ENCODE assay signal across 8 cellular contexts in the genomic region with DNA sequence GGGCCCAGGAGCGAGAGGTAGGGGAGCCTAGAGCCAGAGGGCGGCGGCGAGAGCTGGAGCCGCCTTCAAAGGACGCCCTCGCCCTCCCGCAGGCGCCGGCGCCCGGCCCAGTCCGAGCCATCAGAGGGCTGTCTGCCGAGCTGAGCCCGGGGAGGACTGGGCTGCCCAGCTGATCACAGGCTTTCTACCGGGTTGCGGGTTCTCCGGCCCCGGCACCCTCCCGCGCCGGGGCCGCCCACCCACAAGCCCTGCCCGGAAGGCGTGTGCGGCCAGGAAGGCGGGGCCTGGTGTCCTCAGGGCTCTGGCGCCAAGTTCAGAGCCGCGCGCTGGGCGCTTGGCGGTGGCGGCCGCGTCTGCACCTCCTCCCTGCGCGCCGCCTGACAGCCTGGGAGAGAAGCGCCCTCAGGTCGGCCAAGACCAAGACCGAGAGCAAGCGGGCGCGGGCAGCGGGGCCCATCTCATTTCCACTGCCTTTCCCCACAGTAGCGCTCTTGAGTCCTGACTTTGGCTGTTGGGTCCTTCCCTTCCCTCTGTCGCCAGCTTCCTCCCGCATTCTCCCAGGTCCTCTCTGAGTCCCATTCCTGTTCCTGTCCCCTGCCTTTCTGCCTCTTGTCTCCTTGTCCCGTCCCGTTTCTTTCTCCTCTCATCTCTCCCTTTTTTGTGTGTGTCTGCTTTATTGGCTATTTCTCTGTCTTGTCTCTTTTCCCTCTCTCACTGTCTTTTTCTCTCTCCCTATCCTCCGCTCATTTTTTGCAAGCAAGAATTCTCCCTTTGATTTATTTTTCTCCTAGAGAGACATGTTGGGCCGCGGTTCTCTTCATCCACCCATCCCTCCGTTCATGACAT.
DNase-seq lines count a peak whose midpoint lies in the region; ATAC-seq, FAIRE-seq and TF ChIP-seq lines count a peak whose summit lies in the region.

No MANE protein-coding gene starts in this region.

- TF ChIP-seq CTCF in foreskin keratinocyte (conservative IDR thresholded peaks at IDR 0.05) (no peak), nephron (IDR thresholded peaks at IDR 0.05; ENCODE audit: unreplicated experiment in 3 of 3) (no peak)

- peak overlapping the region; percentile 86 to 91 (median 86) for H3K4me3 Mint-ChIP-seq in nephron

- H3K27ac Mint-ChIP-seq in nephron, result peak overlapping the region in 1 of 3 experiments; percentile 0

- H3K4me1 Mint-ChIP-seq in nephron, result peaks cover 10% of the 10 kb centered on the region

- no peaks in the 10 kb centered on the region for H3K4me1 ChIP-seq in foreskin keratinocyte

- H3K27ac ChIP-seq in foreskin keratinocyte, result no peak overlapping the region

- ATAC-seq in GM18868 (IDR thresholded peaks at IDR 0.05; ENCODE audit: unreplicated experiment) (peak; percentile 88), HG03103 (IDR thresholded peaks at IDR 0.05; ENCODE audit: low read depth, unreplicated experiment) (peak; percentile 92), foreskin keratinocyte (peak; percentile 94)

- no peaks in the 10 kb centered on the region for H3K9me3 Mint-ChIP-seq in nephron

- DNase-seq in AML-193 (lab: John Stamatoyannopoulos, UW), result peak; percentile 41 to 50
- DNase-seq in NCI-H82 (lab: John Stamatoyannopoulos, UW), result peak; percentile 70
- DNase-seq in activated gamma-delta T cell treated with Interleukin-2 at 50 U/mL for 16 hours, result peak; percentile 44
- peak in 1 of 2 donors; percentile 15 for DNase-seq in foreskin keratinocyte
- peak; percentile 68 for DNase-seq in urothelium cell line (ENCODE audit: low spot score)

- no peaks in the 10 kb centered on the region for H3K36me3 Mint-ChIP-seq in nephron (ENCODE audit: low read depth)

- FAIRE-seq in urothelium cell line (lab: Jason Lieb, UNC), result no peak

- peaks cover 28% of the 10 kb centered on the region for H3K27me3 ChIP-seq in foreskin keratinocyte

- H3K27me3 Mint-ChIP-seq in nephron (ENCODE audit: low read depth), result peaks cover 33% of the 10 kb centered on the region
